ENCODE assay signal across 1 cellular context in the genomic region with DNA sequence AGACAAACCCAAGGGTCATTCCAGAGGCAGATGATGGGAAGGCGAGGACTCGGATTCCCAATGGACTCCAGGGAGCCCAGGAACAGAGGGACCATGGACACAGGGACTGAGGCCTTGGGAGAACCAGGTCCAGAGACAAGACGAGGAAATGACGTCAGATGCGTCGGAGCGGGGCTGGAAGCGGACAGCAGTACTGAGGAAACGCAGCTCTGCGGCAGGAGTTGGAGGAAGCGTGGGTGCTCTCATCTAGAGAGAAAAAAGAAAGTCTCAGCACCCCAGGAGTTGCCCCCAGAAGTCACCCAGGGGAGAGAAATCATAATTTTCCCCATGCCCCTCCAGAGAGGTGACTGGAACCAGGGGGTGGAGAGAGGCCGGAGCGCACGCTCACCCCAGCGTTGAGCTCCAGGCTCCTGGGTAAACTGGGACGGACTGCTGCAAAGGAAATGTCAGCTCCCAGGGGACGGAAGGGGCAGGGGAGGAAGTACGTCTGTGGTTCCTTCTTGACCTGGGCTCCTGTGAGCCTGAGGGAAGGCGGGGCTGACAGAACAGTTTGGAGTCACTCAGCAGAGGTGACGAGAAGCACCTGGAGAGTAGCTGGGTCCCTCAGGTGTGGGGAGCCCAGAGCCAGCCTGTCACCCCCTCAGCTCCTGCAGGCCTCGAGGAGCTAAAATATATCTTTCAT.
A peak's percentile ranks its signal among the peaks of the same experiment; 100 is the strongest.
TF ChIP-seq lines count a peak whose summit lies in the region.

No MANE protein-coding gene starts in this region.

TF ChIP-seq in K562, 482 proteins besides CTCF, POLR2A, EP300 and RAD21 (continued from another document):
- TF ChIP-seq, protein P1, sequence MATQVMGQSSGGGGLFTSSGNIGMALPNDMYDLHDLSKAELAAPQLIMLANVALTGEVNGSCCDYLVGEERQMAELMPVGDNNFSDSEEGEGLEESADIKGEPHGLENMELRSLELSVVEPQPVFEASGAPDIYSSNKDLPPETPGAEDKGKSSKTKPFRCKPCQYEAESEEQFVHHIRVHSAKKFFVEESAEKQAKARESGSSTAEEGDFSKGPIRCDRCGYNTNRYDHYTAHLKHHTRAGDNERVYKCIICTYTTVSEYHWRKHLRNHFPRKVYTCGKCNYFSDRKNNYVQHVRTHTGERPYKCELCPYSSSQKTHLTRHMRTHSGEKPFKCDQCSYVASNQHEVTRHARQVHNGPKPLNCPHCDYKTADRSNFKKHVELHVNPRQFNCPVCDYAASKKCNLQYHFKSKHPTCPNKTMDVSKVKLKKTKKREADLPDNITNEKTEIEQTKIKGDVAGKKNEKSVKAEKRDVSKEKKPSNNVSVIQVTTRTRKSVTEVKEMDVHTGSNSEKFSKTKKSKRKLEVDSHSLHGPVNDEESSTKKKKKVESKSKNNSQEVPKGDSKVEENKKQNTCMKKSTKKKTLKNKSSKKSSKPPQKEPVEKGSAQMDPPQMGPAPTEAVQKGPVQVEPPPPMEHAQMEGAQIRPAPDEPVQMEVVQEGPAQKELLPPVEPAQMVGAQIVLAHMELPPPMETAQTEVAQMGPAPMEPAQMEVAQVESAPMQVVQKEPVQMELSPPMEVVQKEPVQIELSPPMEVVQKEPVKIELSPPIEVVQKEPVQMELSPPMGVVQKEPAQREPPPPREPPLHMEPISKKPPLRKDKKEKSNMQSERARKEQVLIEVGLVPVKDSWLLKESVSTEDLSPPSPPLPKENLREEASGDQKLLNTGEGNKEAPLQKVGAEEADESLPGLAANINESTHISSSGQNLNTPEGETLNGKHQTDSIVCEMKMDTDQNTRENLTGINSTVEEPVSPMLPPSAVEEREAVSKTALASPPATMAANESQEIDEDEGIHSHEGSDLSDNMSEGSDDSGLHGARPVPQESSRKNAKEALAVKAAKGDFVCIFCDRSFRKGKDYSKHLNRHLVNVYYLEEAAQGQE (CRISPR knock-in tag; IDR thresholded peaks at IDR 0.05; ENCODE audit: low read depth) = no peak
- TF ChIP-seq, protein P2, sequence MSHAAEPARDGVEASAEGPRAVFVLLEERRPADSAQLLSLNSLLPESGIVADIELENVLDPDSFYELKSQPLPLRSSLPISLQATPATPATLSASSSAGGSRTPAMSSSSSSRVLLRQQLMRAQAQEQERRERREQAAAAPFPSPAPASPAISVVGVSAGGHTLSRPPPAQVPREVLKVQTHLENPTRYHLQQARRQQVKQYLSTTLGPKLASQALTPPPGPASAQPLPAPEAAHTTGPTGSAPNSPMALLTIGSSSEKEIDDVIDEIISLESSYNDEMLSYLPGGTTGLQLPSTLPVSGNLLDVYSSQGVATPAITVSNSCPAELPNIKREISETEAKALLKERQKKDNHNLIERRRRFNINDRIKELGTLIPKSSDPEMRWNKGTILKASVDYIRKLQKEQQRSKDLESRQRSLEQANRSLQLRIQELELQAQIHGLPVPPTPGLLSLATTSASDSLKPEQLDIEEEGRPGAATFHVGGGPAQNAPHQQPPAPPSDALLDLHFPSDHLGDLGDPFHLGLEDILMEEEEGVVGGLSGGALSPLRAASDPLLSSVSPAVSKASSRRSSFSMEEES (CRISPR knock-in tag; IDR thresholded peaks at IDR 0.05) = no peak
- TF ChIP-seq GATA2 (CRISPR knock-in tag; IDR thresholded peaks at IDR 0.05) (no peak), ATF7 (IDR thresholded peaks at IDR 0.05) (peak; percentile 10; the same call in 1 of the 2 replicates), SPI1 (IDR thresholded peaks at IDR 0.05; ENCODE audit: borderline replicate concordance, low read depth, low read length) (0 out of 2 replicates have a peak, but pooled peaks have one; percentile 3), BRD9 (IDR thresholded peaks at IDR 0.05; ENCODE audit: low read depth, partially characterized antibody) (no peak), SIN3B (IDR thresholded peaks at IDR 0.05; ENCODE audit: low read depth) (no peak), SAFB (IDR thresholded peaks at IDR 0.05; ENCODE audit: borderline replicate concordance, low read depth, low read length) (no peak), SETDB1 (IDR thresholded peaks at IDR 0.05; ENCODE audit: low read length) (no peak), PHF21A (IDR thresholded peaks at IDR 0.05; ENCODE audit: borderline replicate concordance, low read depth) (no peak), SMC3 (conservative IDR thresholded peaks at IDR 0.05; ENCODE audit: insufficient read depth, low read depth, low read length) (no peak), ZNF121 (CRISPR knock-in tag; conservative IDR thresholded peaks at IDR 0.05) (no peak), CREB1 (IDR thresholded peaks at IDR 0.05) (no peak), CREB1 (CRISPR knock-in tag; IDR thresholded peaks at IDR 0.05) (no peak), PHF20 (IDR thresholded peaks at IDR 0.05; ENCODE audit: partially characterized antibody) (no peak), ZNF239 (CRISPR knock-in tag; IDR thresholded peaks at IDR 0.05) (no peak)
- TF ChIP-seq, protein P3, sequence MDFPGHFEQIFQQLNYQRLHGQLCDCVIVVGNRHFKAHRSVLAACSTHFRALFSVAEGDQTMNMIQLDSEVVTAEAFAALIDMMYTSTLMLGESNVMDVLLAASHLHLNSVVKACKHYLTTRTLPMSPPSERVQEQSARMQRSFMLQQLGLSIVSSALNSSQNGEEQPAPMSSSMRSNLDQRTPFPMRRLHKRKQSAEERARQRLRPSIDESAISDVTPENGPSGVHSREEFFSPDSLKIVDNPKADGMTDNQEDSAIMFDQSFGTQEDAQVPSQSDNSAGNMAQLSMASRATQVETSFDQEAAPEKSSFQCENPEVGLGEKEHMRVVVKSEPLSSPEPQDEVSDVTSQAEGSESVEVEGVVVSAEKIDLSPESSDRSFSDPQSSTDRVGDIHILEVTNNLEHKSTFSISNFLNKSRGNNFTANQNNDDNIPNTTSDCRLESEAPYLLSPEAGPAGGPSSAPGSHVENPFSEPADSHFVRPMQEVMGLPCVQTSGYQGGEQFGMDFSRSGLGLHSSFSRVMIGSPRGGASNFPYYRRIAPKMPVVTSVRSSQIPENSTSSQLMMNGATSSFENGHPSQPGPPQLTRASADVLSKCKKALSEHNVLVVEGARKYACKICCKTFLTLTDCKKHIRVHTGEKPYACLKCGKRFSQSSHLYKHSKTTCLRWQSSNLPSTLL (IDR thresholded peaks at IDR 0.05) = no peak
